ENCODE assay signal across 2 cellular contexts in genomic region chr20:14245368-14245970, GRCh38.
A peak's percentile ranks its signal among the peaks of the same experiment; 100 is the strongest.
TF ChIP-seq lines count a peak whose summit lies in the region.

No MANE protein-coding gene starts in this region.

TF ChIP-seq in SK-N-SH, 30 proteins besides CTCF, POLR2A, EP300 and RAD21 (continued from another document):
- no peak for TF ChIP-seq CHD2 (IDR thresholded peaks at IDR 0.05; ENCODE audit: low read length, partially characterized antibody)
- peak; percentile 12; the same call in 1 of the 2 replicates for TF ChIP-seq JUND (IDR thresholded peaks at IDR 0.05)
- no peak for TF ChIP-seq TEAD4 (IDR thresholded peaks at IDR 0.05; ENCODE audit: borderline replicate concordance, insufficient read depth)
- TF ChIP-seq USF1 (IDR thresholded peaks at IDR 0.05; ENCODE audit: borderline replicate concordance, low read depth), result no peak
- TF ChIP-seq TAF1 (IDR thresholded peaks at IDR 0.05; ENCODE audit: borderline replicate concordance, low read depth, low read length), result no peak

TF ChIP-seq in HepG2, 621 proteins besides CTCF, POLR2A, EP300 and RAD21 (continued from another document):
- TF ChIP-seq, protein P1, sequence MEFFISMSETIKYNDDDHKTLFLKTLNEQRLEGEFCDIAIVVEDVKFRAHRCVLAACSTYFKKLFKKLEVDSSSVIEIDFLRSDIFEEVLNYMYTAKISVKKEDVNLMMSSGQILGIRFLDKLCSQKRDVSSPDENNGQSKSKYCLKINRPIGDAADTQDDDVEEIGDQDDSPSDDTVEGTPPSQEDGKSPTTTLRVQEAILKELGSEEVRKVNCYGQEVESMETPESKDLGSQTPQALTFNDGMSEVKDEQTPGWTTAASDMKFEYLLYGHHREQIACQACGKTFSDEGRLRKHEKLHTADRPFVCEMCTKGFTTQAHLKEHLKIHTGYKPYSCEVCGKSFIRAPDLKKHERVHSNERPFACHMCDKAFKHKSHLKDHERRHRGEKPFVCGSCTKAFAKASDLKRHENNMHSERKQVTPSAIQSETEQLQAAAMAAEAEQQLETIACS (CRISPR knock-in tag; IDR thresholded peaks at IDR 0.05), result no peak
TF ChIP-seq in HepG2: peak in this region for 1.
